8 cellular contexts compared by ENCODE assay signal in genomic region chr6:137218473-137218916, GRCh38. TPM values are rescaled to one million over a fixed set of nuclear protein-coding genes. Genes with fewer than 3 reads are reported as not detected.
A peak's percentile ranks its signal among the peaks of the same experiment; 100 is the strongest.
DNase-seq lines count a peak whose midpoint lies in the region; ATAC-seq and TF ChIP-seq lines count a peak whose summit lies in the region.

No MANE protein-coding gene starts in this region.

- peak overlapping the region; percentile 99 for H3K27ac ChIP-seq in adipose tissue (ENCODE audit: low read depth, low read length)
- peak overlapping the region; percentile 100 for H3K27ac ChIP-seq in psoas muscle

- H3K9me3 ChIP-seq in psoas muscle, result no peaks in the 10 kb centered on the region

- H3K27me3 ChIP-seq in psoas muscle (ENCODE audit: insufficient read depth in 3 of 3, low read length in 2 of 3), result no peaks in the 10 kb centered on the region

- peaks cover 50% of the 10 kb centered on the region for H3K4me1 ChIP-seq in psoas muscle

- intact Hi-C loops in left cardiac atrium (cut with DNase I) (loop anchor here in 1 of 2 donors (5.0 kb wide), 1 partner anchor 94 kb away; no protein-coding TSS in a partner anchor), psoas muscle (cut with DNase I) (loop anchor here (10.0 kb wide), 1 partner anchor 646 kb away; the partner anchor contains the start of gene TNFAIP3 (in 2 of the 2))

- H3K36me3 ChIP-seq in psoas muscle (ENCODE audit: insufficient read depth in 1 of 2, low read depth in 1 of 2), result no peaks in the 10 kb centered on the region

- WGBS in adipose tissue, 3 donors, result 0 to 1% (median 1%) methylated on average over 13 of the region's 13 CpGs
- WGBS in psoas muscle, 3 donors, result 0% methylated on average over 13 of the region's 13 CpGs

- DNase-seq in AG08396 (ENCODE audit: low spot score) (peak; percentile 53), RKO (ENCODE audit: low spot score) (peak; percentile 82), left cardiac atrium (no peak), psoas muscle (peak; percentile 37 to 67), putamen (ENCODE audit: low spot score) (no peak)

- peak; percentile 48 for ATAC-seq in GM18517 (IDR thresholded peaks at IDR 0.05; ENCODE audit: unreplicated experiment)
- ATAC-seq in HG03139 (IDR thresholded peaks at IDR 0.05; ENCODE audit: unreplicated experiment), result peak; percentile 37
- peak; percentile 52 to 61 for ATAC-seq in left cardiac atrium
- peak; percentile 82 to 89 (median 86) for ATAC-seq in psoas muscle

- peak overlapping the region; percentile 93 for H3K4me3 ChIP-seq in psoas muscle

- no peak for TF ChIP-seq CTCF in psoas muscle (IDR thresholded peaks at IDR 0.05)

RNA-seq across cellular contexts. Expression of gene IFNGR1, which starts 0.7 kb away (rescaled TPM):
- polyA plus RNA-seq in adipose tissue (100 to 1,000 TPM in 1 of 3 donors, 10 to 100 TPM in 2; 34.5 to 130 (median 76.4) TPM), psoas muscle (100 to 1,000 TPM in 1 of 3 donors, 10 to 100 TPM in 2; 43.1 to 122 (median 50.7) TPM)
- total RNA-seq in left cardiac atrium (100 to 1,000 TPM; 128 to 158 TPM), psoas muscle (10 to 100 TPM; 36.9 to 72.2 (median 51.6) TPM)

RNA-seq across cellular contexts. Expression of gene IL22RA2, which starts 45.1 kb away (rescaled TPM):
- polyA plus RNA-seq in adipose tissue, result not detected
- total RNA-seq in left cardiac atrium, result not detected
- not detected for total RNA-seq in psoas muscle
- polyA plus RNA-seq in psoas muscle, result not detected

Comparison
In these comparisons a context has a peak if more than half of its experiments do, and no peak if none do; other contexts are left out.
1. DNase-seq: peak in AG08396 (single experiment), RKO (single experiment) and psoas muscle (2 of 2); none in left cardiac atrium (single experiment) and putamen (single experiment).
2. Peak in every context shown above with its lines, with median percentiles within 50 percentile points of each other: ATAC-seq.